1 cellular context compared by ENCODE assay signal in genomic region chr19:18317998-18318800, GRCh38.
TF ChIP-seq lines count a peak whose summit lies in the region.

No MANE protein-coding gene starts in this region.

TF ChIP-seq in H1, 55 proteins besides CTCF, POLR2A, EP300 and RAD21:
- TF ChIP-seq TAF7 (optimal IDR thresholded peaks at IDR 0.05; ENCODE audit: borderline replicate concordance, low read depth, low read length) (no peak), SP1 (IDR thresholded peaks at IDR 0.05; ENCODE audit: low read depth, low read length) (no peak), CREB1 (IDR thresholded peaks at IDR 0.05) (no peak), SAP30 (IDR thresholded peaks at IDR 0.05; ENCODE audit: insufficient read depth, insufficient replicate concordance, low read length) (no peak), SIRT6 (IDR thresholded peaks at IDR 0.05; ENCODE audit: low read length) (no peak), JUN (IDR thresholded peaks at IDR 0.05; ENCODE audit: low read depth, low read length) (no peak), GTF2F1 (IDR thresholded peaks at IDR 0.05; ENCODE audit: borderline replicate concordance, low read depth, low read length) (no peak), SUZ12 (IDR thresholded peaks at IDR 0.05; ENCODE audit: low read length) (no peak), POU5F1 (IDR thresholded peaks at IDR 0.05; ENCODE audit: low read depth, low read length) (no peak), EGR1 (IDR thresholded peaks at IDR 0.05; ENCODE audit: borderline replicate concordance, low read depth, low read length) (no peak), KDM4A (IDR thresholded peaks at IDR 0.05; ENCODE audit: low read depth, low read length, severe bottlenecking) (no peak), CTBP2 (IDR thresholded peaks at IDR 0.05; ENCODE audit: borderline replicate concordance, insufficient read depth, insufficient read length, low read length) (no peak)
- TF ChIP-seq, protein P1, sequence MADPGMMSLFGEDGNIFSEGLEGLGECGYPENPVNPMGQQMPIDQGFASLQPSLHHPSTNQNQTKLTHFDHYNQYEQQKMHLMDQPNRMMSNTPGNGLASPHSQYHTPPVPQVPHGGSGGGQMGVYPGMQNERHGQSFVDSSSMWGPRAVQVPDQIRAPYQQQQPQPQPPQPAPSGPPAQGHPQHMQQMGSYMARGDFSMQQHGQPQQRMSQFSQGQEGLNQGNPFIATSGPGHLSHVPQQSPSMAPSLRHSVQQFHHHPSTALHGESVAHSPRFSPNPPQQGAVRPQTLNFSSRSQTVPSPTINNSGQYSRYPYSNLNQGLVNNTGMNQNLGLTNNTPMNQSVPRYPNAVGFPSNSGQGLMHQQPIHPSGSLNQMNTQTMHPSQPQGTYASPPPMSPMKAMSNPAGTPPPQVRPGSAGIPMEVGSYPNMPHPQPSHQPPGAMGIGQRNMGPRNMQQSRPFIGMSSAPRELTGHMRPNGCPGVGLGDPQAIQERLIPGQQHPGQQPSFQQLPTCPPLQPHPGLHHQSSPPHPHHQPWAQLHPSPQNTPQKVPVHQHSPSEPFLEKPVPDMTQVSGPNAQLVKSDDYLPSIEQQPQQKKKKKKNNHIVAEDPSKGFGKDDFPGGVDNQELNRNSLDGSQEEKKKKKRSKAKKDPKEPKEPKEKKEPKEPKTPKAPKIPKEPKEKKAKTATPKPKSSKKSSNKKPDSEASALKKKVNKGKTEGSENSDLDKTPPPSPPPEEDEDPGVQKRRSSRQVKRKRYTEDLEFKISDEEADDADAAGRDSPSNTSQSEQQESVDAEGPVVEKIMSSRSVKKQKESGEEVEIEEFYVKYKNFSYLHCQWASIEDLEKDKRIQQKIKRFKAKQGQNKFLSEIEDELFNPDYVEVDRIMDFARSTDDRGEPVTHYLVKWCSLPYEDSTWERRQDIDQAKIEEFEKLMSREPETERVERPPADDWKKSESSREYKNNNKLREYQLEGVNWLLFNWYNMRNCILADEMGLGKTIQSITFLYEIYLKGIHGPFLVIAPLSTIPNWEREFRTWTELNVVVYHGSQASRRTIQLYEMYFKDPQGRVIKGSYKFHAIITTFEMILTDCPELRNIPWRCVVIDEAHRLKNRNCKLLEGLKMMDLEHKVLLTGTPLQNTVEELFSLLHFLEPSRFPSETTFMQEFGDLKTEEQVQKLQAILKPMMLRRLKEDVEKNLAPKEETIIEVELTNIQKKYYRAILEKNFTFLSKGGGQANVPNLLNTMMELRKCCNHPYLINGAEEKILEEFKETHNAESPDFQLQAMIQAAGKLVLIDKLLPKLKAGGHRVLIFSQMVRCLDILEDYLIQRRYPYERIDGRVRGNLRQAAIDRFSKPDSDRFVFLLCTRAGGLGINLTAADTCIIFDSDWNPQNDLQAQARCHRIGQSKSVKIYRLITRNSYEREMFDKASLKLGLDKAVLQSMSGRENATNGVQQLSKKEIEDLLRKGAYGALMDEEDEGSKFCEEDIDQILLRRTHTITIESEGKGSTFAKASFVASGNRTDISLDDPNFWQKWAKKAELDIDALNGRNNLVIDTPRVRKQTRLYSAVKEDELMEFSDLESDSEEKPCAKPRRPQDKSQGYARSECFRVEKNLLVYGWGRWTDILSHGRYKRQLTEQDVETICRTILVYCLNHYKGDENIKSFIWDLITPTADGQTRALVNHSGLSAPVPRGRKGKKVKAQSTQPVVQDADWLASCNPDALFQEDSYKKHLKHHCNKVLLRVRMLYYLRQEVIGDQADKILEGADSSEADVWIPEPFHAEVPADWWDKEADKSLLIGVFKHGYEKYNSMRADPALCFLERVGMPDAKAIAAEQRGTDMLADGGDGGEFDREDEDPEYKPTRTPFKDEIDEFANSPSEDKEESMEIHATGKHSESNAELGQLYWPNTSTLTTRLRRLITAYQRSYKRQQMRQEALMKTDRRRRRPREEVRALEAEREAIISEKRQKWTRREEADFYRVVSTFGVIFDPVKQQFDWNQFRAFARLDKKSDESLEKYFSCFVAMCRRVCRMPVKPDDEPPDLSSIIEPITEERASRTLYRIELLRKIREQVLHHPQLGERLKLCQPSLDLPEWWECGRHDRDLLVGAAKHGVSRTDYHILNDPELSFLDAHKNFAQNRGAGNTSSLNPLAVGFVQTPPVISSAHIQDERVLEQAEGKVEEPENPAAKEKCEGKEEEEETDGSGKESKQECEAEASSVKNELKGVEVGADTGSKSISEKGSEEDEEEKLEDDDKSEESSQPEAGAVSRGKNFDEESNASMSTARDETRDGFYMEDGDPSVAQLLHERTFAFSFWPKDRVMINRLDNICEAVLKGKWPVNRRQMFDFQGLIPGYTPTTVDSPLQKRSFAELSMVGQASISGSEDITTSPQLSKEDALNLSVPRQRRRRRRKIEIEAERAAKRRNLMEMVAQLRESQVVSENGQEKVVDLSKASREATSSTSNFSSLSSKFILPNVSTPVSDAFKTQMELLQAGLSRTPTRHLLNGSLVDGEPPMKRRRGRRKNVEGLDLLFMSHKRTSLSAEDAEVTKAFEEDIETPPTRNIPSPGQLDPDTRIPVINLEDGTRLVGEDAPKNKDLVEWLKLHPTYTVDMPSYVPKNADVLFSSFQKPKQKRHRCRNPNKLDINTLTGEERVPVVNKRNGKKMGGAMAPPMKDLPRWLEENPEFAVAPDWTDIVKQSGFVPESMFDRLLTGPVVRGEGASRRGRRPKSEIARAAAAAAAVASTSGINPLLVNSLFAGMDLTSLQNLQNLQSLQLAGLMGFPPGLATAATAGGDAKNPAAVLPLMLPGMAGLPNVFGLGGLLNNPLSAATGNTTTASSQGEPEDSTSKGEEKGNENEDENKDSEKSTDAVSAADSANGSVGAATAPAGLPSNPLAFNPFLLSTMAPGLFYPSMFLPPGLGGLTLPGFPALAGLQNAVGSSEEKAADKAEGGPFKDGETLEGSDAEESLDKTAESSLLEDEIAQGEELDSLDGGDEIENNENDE (IDR thresholded peaks at IDR 0.05; ENCODE audit: insufficient replicate concordance, low read length) = no peak
- TF ChIP-seq, protein P2, sequence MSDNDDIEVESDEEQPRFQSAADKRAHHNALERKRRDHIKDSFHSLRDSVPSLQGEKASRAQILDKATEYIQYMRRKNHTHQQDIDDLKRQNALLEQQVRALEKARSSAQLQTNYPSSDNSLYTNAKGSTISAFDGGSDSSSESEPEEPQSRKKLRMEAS (IDR thresholded peaks at IDR 0.05) = no peak
